Comparison of ENCODE assay signal across 1 cellular context in genomic region chr21:28554660-28555475, GRCh38.
TF ChIP-seq lines count a peak whose summit lies in the region.

No MANE protein-coding gene starts in this region.

TF ChIP-seq in HEK293, 187 proteins besides CTCF, POLR2A, EP300 and RAD21 (continued from another document):
- TF ChIP-seq ZBTB6 (tag by site-specific recombination; IDR thresholded peaks at IDR 0.05): no peak
- TF ChIP-seq ZNF776 (tag by site-specific recombination; IDR thresholded peaks at IDR 0.05; ENCODE audit: borderline replicate concordance): no peak
